ENCODE assay signal across 19 cellular contexts in the genomic region with DNA sequence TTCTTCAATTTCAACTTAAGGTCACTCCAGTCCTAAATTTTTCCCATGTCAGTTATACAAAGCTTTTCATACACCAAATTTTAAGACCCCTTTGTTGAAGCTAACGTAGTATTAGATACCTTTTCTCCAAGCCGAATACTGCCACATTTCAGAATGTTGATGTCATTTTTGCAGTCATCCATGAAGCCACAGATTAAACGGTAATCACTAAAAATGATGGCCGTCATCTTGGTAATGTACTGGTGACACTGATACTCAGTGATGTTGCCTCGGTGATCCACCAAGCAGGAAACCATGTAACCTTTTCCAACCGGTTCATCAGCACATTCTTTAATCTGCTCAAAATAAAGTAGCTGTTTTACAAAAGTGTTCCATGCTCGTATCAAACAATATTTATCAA.
"Had no signal": no experiment of that assay in that cellular context is flagged by ENCODE, and none has a peak within 500 bp of the region (broad histone marks: within the 10 kb centered on the region; RNA-seq: fewer than 3 reads in every experiment).

No MANE protein-coding gene starts in this region.

- H3K9me3 ChIP-seq: esophagus muscularis mucosa, prostate gland, suprapubic skin had no signal

- H3K9me3 Mint-ChIP-seq: immature natural killer cell; neural crest cell; stimulated activated naive CD8-positive, alpha-beta T cell treated with anti-CD3 and anti-CD28 coated beads, Interleukin-15, Interleukin-2, amounts not matched to agents 100 ng/mL and 50 ng/mL, for 24 hours had no signal

- H3K36me3 ChIP-seq: prostate gland had no signal

- H3K4me1 ChIP-seq: prostate gland, suprapubic skin had no signal

- DNase-seq: activated CD4-positive, alpha-beta T cell treated with anti-CD3 and anti-CD28 coated beads for 1 hour; activated CD4-positive, alpha-beta T cell treated with anti-CD3 and anti-CD28 coated beads, Interleukin-2, amount 50 U/mL, for 4 hours; activated T-cell treated with anti-CD3 and anti-CD28 coated beads for 4 hours; effector CD8-positive, alpha-beta T cell; immature natural killer cell; midbrain; right cardiac atrium; stimulated activated CD4-positive, alpha-beta T cell treated with anti-CD3 and anti-CD28 coated beads, Interleukin-2, amount 100 ng/mL, for 24 hours; T-helper 2 cell; trophoblast cell; WERI-Rb-1 had no signal

- H3K27ac ChIP-seq: esophagus muscularis mucosa, prostate gland, suprapubic skin, WERI-Rb-1 had no signal

- H3K4me3 Mint-ChIP-seq: activated naive CD8-positive, alpha-beta T cell; immature natural killer cell; neural crest cell; stimulated activated naive CD8-positive, alpha-beta T cell treated with anti-CD3 and anti-CD28 coated beads, Interleukin-15, Interleukin-2, amounts not matched to agents 100 ng/mL and 50 ng/mL, for 24 hours had no signal

- ATAC-seq: right cardiac atrium had no signal

- H3K4me3 ChIP-seq: esophagus muscularis mucosa, lung, prostate gland, suprapubic skin had no signal

- H3K27ac Mint-ChIP-seq: activated naive CD8-positive, alpha-beta T cell; immature natural killer cell; stimulated activated naive CD8-positive, alpha-beta T cell treated with anti-CD3 and anti-CD28 coated beads, Interleukin-15, Interleukin-2, amounts not matched to agents 100 ng/mL and 50 ng/mL, for 24 hours had no signal

- FAIRE-seq: endothelial cell of umbilical vein had no signal

- H3K27me3 Mint-ChIP-seq: activated naive CD8-positive, alpha-beta T cell; stimulated activated naive CD8-positive, alpha-beta T cell treated with anti-CD3 and anti-CD28 coated beads, Interleukin-15, Interleukin-2, amounts not matched to agents 100 ng/mL and 50 ng/mL, for 24 hours had no signal
